ENCODE assay signal across 10 cellular contexts in genomic region chr3:71133874-71134273, GRCh38.
DNase-seq lines count a peak whose midpoint lies in the region; ATAC-seq, FAIRE-seq and TF ChIP-seq lines count a peak whose summit lies in the region.
"Had no signal": no experiment of that assay in that cellular context is flagged by ENCODE, and none has a peak within 500 bp of the region (broad histone marks: within the 10 kb centered on the region; RNA-seq: fewer than 3 reads in every experiment).

No MANE protein-coding gene starts in this region.

- peaks cover 4% of the 10 kb centered on the region; the same call in 1 of the 2 replicates for H3F3A ChIP-seq in GM23338 (replicated peaks; ENCODE audit: low read depth)
- H3F3A ChIP-seq in neural progenitor cell (ENCODE audit: low read depth), result no peaks in the 10 kb centered on the region

- H3K27me3 Mint-ChIP-seq in GM23338 (ENCODE audit: insufficient read depth, low read depth, poor library complexity) (peaks cover 4% of the 10 kb centered on the region), neural progenitor cell (ENCODE audit: insufficient read depth, low read depth) (peaks cover 2% of the 10 kb centered on the region)

- H3K27ac ChIP-seq in GM23338 (ENCODE audit: low read depth) (no peak overlapping the region), Peyer's patch (peak overlapping the region in 3 of 4 donors; percentile 34 to 92 (median 85)), hepatocyte (peak overlapping the region; percentile 96), small intestine (ENCODE audit: low read depth in 1 of 2, low read length in 1 of 2) (peak overlapping the region; percentile 77 to 80), neural progenitor cell (no peak overlapping the region)
- H3K27ac ChIP-seq: neutrophil had no signal

- 48% methylated on average over 5 of the region's 5 CpGs for WGBS in hepatocyte (ENCODE audit: low lambda C conversion rate, missing lambda C conversion rate)
- 14 to 43% (median 32%) methylated on average over 5 of the region's 5 CpGs for WGBS in small intestine, 3 donors

- H3K27ac Mint-ChIP-seq in GM23338 (no peak overlapping the region), neural progenitor cell (no peak overlapping the region)
- H3K27ac Mint-ChIP-seq in stimulated activated effector memory CD8-positive, alpha-beta T cell treated with anti-CD3 and anti-CD28 coated beads, Interleukin-12 subunit alpha, Interleukin-12 subunit beta, amount 100 ng/mL, for 72 hours, result no peak overlapping the region

- H3K36me3 ChIP-seq in GM23338 (ENCODE audit: insufficient read depth), result no peaks in the 10 kb centered on the region
- H3K36me3 ChIP-seq in Peyer's patch, result no peaks in the 10 kb centered on the region
- H3K36me3 ChIP-seq in hepatocyte (replicated peaks; ENCODE audit: insufficient read depth, low read depth), result no peaks in the 10 kb centered on the region
- no peaks in the 10 kb centered on the region for H3K36me3 ChIP-seq in small intestine (ENCODE audit: control insufficient read depth in 2 of 2, insufficient read depth in 2 of 2, low read length in 2 of 2)
- no peaks in the 10 kb centered on the region for H3K36me3 ChIP-seq in neural progenitor cell
- H3K36me3 ChIP-seq: neutrophil had no signal

- H3K9me2 ChIP-seq in GM23338 (ENCODE audit: insufficient read depth) (no peaks in the 10 kb centered on the region), hepatocyte (replicated peaks; ENCODE audit: insufficient read depth) (no peaks in the 10 kb centered on the region)

- DNase-seq in GM23338 (ENCODE audit: low spot score), result no peak
- DNase-seq in Peyer's patch, result no peak
- no peak for DNase-seq in hepatocyte (ENCODE audit: low spot score)
- DNase-seq in small intestine, result peak; percentile 72
- DNase-seq in neural progenitor cell (ENCODE audit: low spot score), result no peak
- DNase-seq in stimulated activated effector memory CD8-positive, alpha-beta T cell treated with anti-CD3 and anti-CD28 coated beads, Interleukin-12 subunit alpha, Interleukin-12 subunit beta, amount 100 ng/mL, for 72 hours (ENCODE audit: low spot score in 2 of 2), result no peak
- no peak for DNase-seq in hypothalamus (lab: John Stamatoyannopoulos, UW)
- DNase-seq: activated CD4-positive, CD25-positive, alpha-beta regulatory T cell; cerebellar nuclear complex had no signal

- H3K79me2 ChIP-seq in GM23338 (replicated peaks; ENCODE audit: insufficient read depth) (no peaks in the 10 kb centered on the region), hepatocyte (peaks cover 40% of the 10 kb centered on the region), neural progenitor cell (ENCODE audit: low read depth) (no peaks in the 10 kb centered on the region)

- TF ChIP-seq POLR2A in Peyer's patch (IDR thresholded peaks at IDR 0.05), result no peak

- H4K20me1 ChIP-seq in GM23338 (replicated peaks; ENCODE audit: insufficient read depth) (no peaks in the 10 kb centered on the region), hepatocyte (ENCODE audit: insufficient read depth, poor library complexity, severe bottlenecking) (no peaks in the 10 kb centered on the region), neural progenitor cell (ENCODE audit: low read depth) (peaks cover 3% of the 10 kb centered on the region)

- H3K4me1 Mint-ChIP-seq in GM23338, result peaks cover 86% of the 10 kb centered on the region
- peaks cover 66% of the 10 kb centered on the region for H3K4me1 Mint-ChIP-seq in neural progenitor cell
- H3K4me1 Mint-ChIP-seq in stimulated activated effector memory CD8-positive, alpha-beta T cell treated with anti-CD3 and anti-CD28 coated beads, Interleukin-12 subunit alpha, Interleukin-12 subunit beta, amount 100 ng/mL, for 72 hours, result peaks cover 27% of the 10 kb centered on the region

- no peak overlapping the region for H2AFZ ChIP-seq in GM23338
- no peak overlapping the region for H2AFZ ChIP-seq in hepatocyte
- H2AFZ ChIP-seq in neural progenitor cell (replicated peaks), result no peak overlapping the region

- H3K4me2 ChIP-seq in GM23338 (peak overlapping the region; percentile 25; the same call in 1 of the 2 replicates), hepatocyte (peak overlapping the region; percentile 83), neural progenitor cell (no peak overlapping the region)

- H3K9me3 Mint-ChIP-seq in GM23338 (no peaks in the 10 kb centered on the region), neural progenitor cell (no peaks in the 10 kb centered on the region)
- H3K9me3 Mint-ChIP-seq in stimulated activated effector memory CD8-positive, alpha-beta T cell treated with anti-CD3 and anti-CD28 coated beads, Interleukin-12 subunit alpha, Interleukin-12 subunit beta, amount 100 ng/mL, for 72 hours, result no peaks in the 10 kb centered on the region

- ATAC-seq in GM23338, result no peak
- ATAC-seq in stimulated activated effector memory CD8-positive, alpha-beta T cell treated with anti-CD3 and anti-CD28 coated beads, Interleukin-12 subunit alpha, Interleukin-12 subunit beta, amount 100 ng/mL, for 72 hours, result no peak

- H3K4me3 Mint-ChIP-seq in GM23338 (no peak overlapping the region), neural progenitor cell (no peak overlapping the region)
- H3K4me3 Mint-ChIP-seq in stimulated activated effector memory CD8-positive, alpha-beta T cell treated with anti-CD3 and anti-CD28 coated beads, Interleukin-12 subunit alpha, Interleukin-12 subunit beta, amount 100 ng/mL, for 72 hours, result no peak overlapping the region

- TF ChIP-seq CTCF in GM23338 (conservative IDR thresholded peaks at IDR 0.05; ENCODE audit: low read depth in 2 of 2) (no peak), Peyer's patch (IDR thresholded peaks at IDR 0.05) (no peak), hepatocyte (IDR thresholded peaks at IDR 0.05; ENCODE audit: poor library complexity) (no peak), neural progenitor cell (IDR thresholded peaks at IDR 0.05) (no peak)

- H3K4me3 ChIP-seq in GM23338 (no peak overlapping the region), Peyer's patch (peak overlapping the region in 2 of 4 donors; percentile 1 to 4), hepatocyte (no peak overlapping the region), small intestine (ENCODE audit: low read depth in 1 of 2, low read length in 2 of 2) (no peak overlapping the region), neural progenitor cell (no peak overlapping the region)

- FAIRE-seq in small intestine (lab: Jason Lieb, UNC), result no peak

- H3K9me3 ChIP-seq in Peyer's patch (no peaks in the 10 kb centered on the region), hepatocyte (ENCODE audit: low read depth) (no peaks in the 10 kb centered on the region), small intestine (ENCODE audit: control insufficient read depth, low read depth) (no peaks in the 10 kb centered on the region), neural progenitor cell (ENCODE audit: low read depth) (no peaks in the 10 kb centered on the region)
- H3K9me3 ChIP-seq: neutrophil had no signal

- no peaks in the 10 kb centered on the region for H3K36me3 Mint-ChIP-seq in GM23338 (ENCODE audit: low read depth)
- H3K36me3 Mint-ChIP-seq in neural progenitor cell, result no peaks in the 10 kb centered on the region
- peaks cover 12% of the 10 kb centered on the region for H3K36me3 Mint-ChIP-seq in stimulated activated effector memory CD8-positive, alpha-beta T cell treated with anti-CD3 and anti-CD28 coated beads, Interleukin-12 subunit alpha, Interleukin-12 subunit beta, amount 100 ng/mL, for 72 hours

- no peak overlapping the region for H3K9ac ChIP-seq in neural progenitor cell

- peaks cover 87% of the 10 kb centered on the region for H3K4me1 ChIP-seq in GM23338 (ENCODE audit: insufficient read depth)
- H3K4me1 ChIP-seq in Peyer's patch, result peaks cover 0 to 63% (median 17%) of the 10 kb centered on the region in 4 donors
- H3K4me1 ChIP-seq in hepatocyte (ENCODE audit: insufficient read depth), result peaks cover 51% of the 10 kb centered on the region
- H3K4me1 ChIP-seq in small intestine (ENCODE audit: control insufficient read depth in 2 of 2, insufficient read depth in 1 of 2, low read depth in 1 of 2, low read length in 1 of 2), result peaks cover 8 to 27% of the 10 kb centered on the region in 2 donors
- H3K4me1 ChIP-seq in neural progenitor cell, result peaks cover 36% of the 10 kb centered on the region

- no peaks in the 10 kb centered on the region for H3K27me3 ChIP-seq in GM23338 (ENCODE audit: insufficient read depth)
- H3K27me3 ChIP-seq in Peyer's patch, result no peaks in the 10 kb centered on the region
- no peaks in the 10 kb centered on the region for H3K27me3 ChIP-seq in hepatocyte
- H3K27me3 ChIP-seq in small intestine (ENCODE audit: control insufficient read depth in 2 of 2, insufficient read depth in 2 of 2, low read length in 2 of 2), result no peaks in the 10 kb centered on the region
- no peaks in the 10 kb centered on the region for H3K27me3 ChIP-seq in neural progenitor cell
- H3K27me3 ChIP-seq: neutrophil had no signal

TF ChIP-seq in GM23338, 12 proteins besides CTCF, POLR2A, EP300 and RAD21 (continues in another document):
- TF ChIP-seq POLR2AphosphoS5 (IDR thresholded peaks at IDR 0.05; ENCODE audit: low read depth) (no peak), STAT1 (IDR thresholded peaks at IDR 0.05; ENCODE audit: unreplicated experiment) (no peak), JUNB (IDR thresholded peaks at IDR 0.05; ENCODE audit: unreplicated experiment) (no peak)

Comparison
In these comparisons a context has a peak if more than half of its experiments do, and no peak if none do; other contexts are left out.
1. H3K27ac ChIP-seq: peak in Peyer's patch (3 of 4), hepatocyte (single experiment) and small intestine (2 of 2); none in GM23338 (single experiment) and neural progenitor cell (single experiment).